ENCODE assay signal across 1 cellular context in the genomic region with DNA sequence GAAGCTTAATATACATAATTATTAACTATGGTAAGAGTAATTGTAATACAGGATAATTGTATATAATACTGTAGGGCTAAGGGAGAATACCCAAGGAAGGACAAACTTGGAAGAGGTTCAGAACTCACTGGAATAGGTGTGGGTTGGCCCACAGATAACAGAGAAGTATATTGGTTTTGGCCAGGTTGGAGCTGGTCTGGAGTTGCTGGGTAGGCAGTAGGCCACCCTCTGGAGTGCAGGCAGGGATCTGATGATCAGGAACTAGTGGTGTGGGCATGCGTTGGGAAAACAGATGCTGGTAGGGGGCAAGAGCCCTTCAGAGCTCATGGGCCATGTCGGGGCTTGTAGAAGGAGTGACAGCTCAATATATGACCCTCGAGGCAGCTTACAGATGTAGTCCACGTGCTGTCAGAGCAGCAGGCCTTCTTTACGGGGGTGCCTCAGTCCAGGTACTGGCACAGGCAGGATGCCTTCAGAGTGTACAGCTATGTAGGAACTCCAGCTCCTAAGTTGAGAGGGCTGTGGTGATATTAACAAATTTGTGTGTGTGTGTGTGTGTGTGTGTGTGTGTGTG.
A peak's percentile ranks its signal among the peaks of the same experiment; 100 is the strongest.
TF ChIP-seq lines count a peak whose summit lies in the region.

No MANE protein-coding gene starts in this region.

TF ChIP-seq in GM12878, 131 proteins besides CTCF, POLR2A, EP300 and RAD21:
- TF ChIP-seq POLR2AphosphoS5 (IDR thresholded peaks at IDR 0.05; ENCODE audit: low read length) (peak; percentile 39; the same call in 1 of the 2 replicates), E4F1 (IDR thresholded peaks at IDR 0.05; ENCODE audit: borderline replicate concordance, partially characterized antibody) (no peak)
TF ChIP-seq in GM12878: peak in this region for 1.
